Comparison of ENCODE assay signal across 11 cellular contexts in genomic region chrX:154541589-154541895, GRCh38. TPM values are rescaled to one million over a fixed set of nuclear protein-coding genes. Genes with fewer than 3 reads are reported as not detected.
DNase-seq lines count a peak whose midpoint lies in the region; ATAC-seq, FAIRE-seq and TF ChIP-seq lines count a peak whose summit lies in the region.
"Had no signal": no experiment of that assay in that cellular context is flagged by ENCODE, and none has a peak within 500 bp of the region (broad histone marks: within the 10 kb centered on the region; RNA-seq: fewer than 3 reads in every experiment).

No MANE protein-coding gene starts in this region.

- H3K4me3 ChIP-seq in HL-60 (replicated peaks; ENCODE audit: insufficient read depth, low read length) (no peak overlapping the region), keratinocyte (ENCODE audit: control insufficient read depth in 2 of 3, extremely low read depth in 1 of 3, insufficient read depth in 2 of 3, low read depth in 1 of 3, low read length in 3 of 3) (peak overlapping the region in 1 of 3 experiments; percentile 8), stomach (no peak overlapping the region)
- H3K4me3 ChIP-seq: colonic mucosa had no signal

- H3K4me2 ChIP-seq in keratinocyte (ENCODE audit: control insufficient read depth, extremely low read depth, insufficient read depth, low read depth, low read length), result peak overlapping the region; percentile 72

- dilution Hi-C loops in keratinocyte (cut with MboI; ENCODE audit: extremely low pct_ligation_motif_present, low sequenced_read_pairs), result no loop called here

- H3K4me1 Mint-ChIP-seq in activated CD8-positive, alpha-beta T cell treated with anti-CD3 and anti-CD28 coated beads, Interleukin-2, amount 10 ng/mL, durations not matched to agents 7 days and 5 days (ENCODE audit: low read depth), result peaks cover 43% of the 10 kb centered on the region

- H3K9me3 ChIP-seq in keratinocyte (ENCODE audit: control insufficient read depth, low read depth, low read length) (no peaks in the 10 kb centered on the region), stomach (peaks cover 0 to 8% (median 0%) of the 10 kb centered on the region in 4 donors)
- H3K9me3 ChIP-seq: colonic mucosa had no signal

- DNase-seq in HL-60 (ENCODE audit: low read depth in 1 of 2, low spot score in 1 of 2) (no peak), keratinocyte (ENCODE audit: low read depth, low spot score) (no peak), stomach (no peak), T-helper 1 cell (no peak), NCI-H1105 treated with DMSO at 0.1 percent for 48 hours (lab: John Stamatoyannopoulos, UW) (no peak), NCI-H187 (lab: John Stamatoyannopoulos, UW) (no peak)
- DNase-seq in activated CD8-positive, alpha-beta T cell treated with anti-CD3 and anti-CD28 coated beads, Interleukin-2, amount 10 ng/mL, durations not matched to agents 7 days and 5 days, result no peak

- intact Hi-C loops in stomach (cut with DNase I; ENCODE audit: low total_unique reads), result no loop called here

- no peak overlapping the region for H2AFZ ChIP-seq in keratinocyte (ENCODE audit: control insufficient read depth, low read length)

- H3K27me3 Mint-ChIP-seq in activated CD8-positive, alpha-beta T cell treated with anti-CD3 and anti-CD28 coated beads, Interleukin-2, amount 10 ng/mL, durations not matched to agents 7 days and 5 days (ENCODE audit: low read depth), result no peaks in the 10 kb centered on the region

- H3K9ac ChIP-seq in keratinocyte (ENCODE audit: control insufficient read depth, extremely low read depth, insufficient read depth, low read length), result peak overlapping the region; percentile 71

- TF ChIP-seq CTCF in HL-60 (IDR thresholded peaks at IDR 0.05; ENCODE audit: insufficient read depth, low read length) (no peak), keratinocyte (optimal IDR thresholded peaks at IDR 0.05 in 1 of 3, IDR thresholded peaks at IDR 0.05 in 1 of 3, conservative IDR thresholded peaks at IDR 0.05 in 1 of 3; ENCODE audit: extremely low read depth in 1 of 3, insufficient read depth in 2 of 3, low read length in 3 of 3) (no peak), stomach (IDR thresholded peaks at IDR 0.05) (no peak)

- peak overlapping the region; percentile 93 for H3K27ac Mint-ChIP-seq in activated CD8-positive, alpha-beta T cell treated with anti-CD3 and anti-CD28 coated beads, Interleukin-2, amount 10 ng/mL, durations not matched to agents 7 days and 5 days

- H3K27me3 ChIP-seq in HL-60 (ENCODE audit: insufficient read depth, poor library complexity, severe bottlenecking), result no peaks in the 10 kb centered on the region
- H3K27me3 ChIP-seq in keratinocyte (ENCODE audit: control insufficient read depth, extremely low read depth, insufficient read depth, low read length), result no peaks in the 10 kb centered on the region
- H3K27me3 ChIP-seq in stomach, result no peaks in the 10 kb centered on the region
- H3K27me3 ChIP-seq: colonic mucosa had no signal

- no peaks in the 10 kb centered on the region for H4K20me1 ChIP-seq in keratinocyte (ENCODE audit: control insufficient read depth, extremely low read depth, insufficient read depth, low read length)

- FAIRE-seq in keratinocyte (lab: Jason Lieb, UNC), result no peak

- no peaks in the 10 kb centered on the region for H3K9me3 Mint-ChIP-seq in activated CD8-positive, alpha-beta T cell treated with anti-CD3 and anti-CD28 coated beads, Interleukin-2, amount 10 ng/mL, durations not matched to agents 7 days and 5 days (ENCODE audit: insufficient read depth)
- H3K9me3 Mint-ChIP-seq: T-helper 1 cell treated with Interleukin-12 subunit alpha and Interleukin-12 subunit beta and Interleukin-4 antibody, amounts not matched to agents 30 μg/mL and 1 μg/mL, for 36 hours had no signal

- no peak for TF ChIP-seq EP300 in stomach (IDR thresholded peaks at IDR 0.05)

- TF ChIP-seq POLR2A in stomach (IDR thresholded peaks at IDR 0.05), result no peak

- no peak overlapping the region for H3K4me3 Mint-ChIP-seq in activated CD8-positive, alpha-beta T cell treated with anti-CD3 and anti-CD28 coated beads, Interleukin-2, amount 10 ng/mL, durations not matched to agents 7 days and 5 days
- H3K4me3 Mint-ChIP-seq: T-helper 1 cell treated with Interleukin-12 subunit alpha and Interleukin-12 subunit beta and Interleukin-4 antibody, amounts not matched to agents 30 μg/mL and 1 μg/mL, for 36 hours had no signal

- POLR2A ChIA-PET in activated CD8-positive, alpha-beta T cell treated with anti-CD3 and anti-CD28 coated beads, Interleukin-2, amount 10 ng/mL, durations not matched to agents 7 days and 5 days (lab: Charles Lee), result interaction anchor here (1.5 to 2.5 kb wide), 2 partner anchors 130 to 144 kb away, joined by 6 to 9 read pairs; partner anchors contain the start of genes RPL10 and TAFAZZIN

- CTCF ChIA-PET in activated CD8-positive, alpha-beta T cell treated with anti-CD3 and anti-CD28 coated beads, Interleukin-2, amount 10 ng/mL, durations not matched to agents 7 days and 5 days (lab: Charles Lee), result interaction anchor here (0.6 to 1.4 kb wide), 2 partner anchors 143 to 168 kb away, joined by 3 to 4 read pairs; partner anchors contain the start of gene RPL10

- peaks cover 1 to 3% of the 10 kb centered on the region in 2 experiments for H3K36me3 ChIP-seq in keratinocyte (ENCODE audit: control insufficient read depth in 2 of 2, extremely low read depth in 1 of 2, insufficient read depth in 2 of 2, low read length in 2 of 2)
- peaks cover 0 to 3% (median 0%) of the 10 kb centered on the region in 4 donors for H3K36me3 ChIP-seq in stomach
- H3K36me3 ChIP-seq: colonic mucosa had no signal

- WGBS in stomach, 5 donors, result 44 to 56% (median 50%) methylated on average over 3 to 5 of the region's 5 CpGs

- no peaks in the 10 kb centered on the region for H3K9me1 ChIP-seq in keratinocyte (ENCODE audit: control insufficient read depth, extremely low read depth, insufficient read depth, low read length)

- peaks cover 34% of the 10 kb centered on the region for H3K36me3 Mint-ChIP-seq in activated CD8-positive, alpha-beta T cell treated with anti-CD3 and anti-CD28 coated beads, Interleukin-2, amount 10 ng/mL, durations not matched to agents 7 days and 5 days (ENCODE audit: low read depth)

- peaks cover 30% of the 10 kb centered on the region for H3K4me1 ChIP-seq in keratinocyte (ENCODE audit: control insufficient read depth, extremely low read depth, insufficient read depth, low read length)
- H3K4me1 ChIP-seq in stomach, result peaks cover 14 to 68% (median 28%) of the 10 kb centered on the region in 4 donors
- H3K4me1 ChIP-seq: colonic mucosa had no signal

- peaks cover 9% of the 10 kb centered on the region for H3K79me2 ChIP-seq in keratinocyte (ENCODE audit: control insufficient read depth, insufficient read depth, low read length)

- H3K27ac ChIP-seq in HL-60 (replicated peaks) (peak overlapping the region; percentile 82), keratinocyte (ENCODE audit: control insufficient read depth, insufficient read depth, low read length) (peak overlapping the region; percentile 86), stomach (peak overlapping the region; percentile 17 to 86 (median 84))

- ATAC-seq in activated CD8-positive, alpha-beta T cell treated with anti-CD3 and anti-CD28 coated beads, Interleukin-2, amount 10 ng/mL, durations not matched to agents 7 days and 5 days, result no peak

RNA-seq across cellular contexts. Expression of gene G6PD, which starts 5.1 kb away (rescaled TPM):
- 100 to 1,000 TPM; 133 to 135 TPM for total RNA-seq in activated CD8-positive, alpha-beta T cell treated with anti-CD3 and anti-CD28 coated beads, Interleukin-2, amount 10 ng/mL, durations not matched to agents 7 days and 5 days
- polyA plus RNA-seq in keratinocyte (26.8 to 71.9 TPM (median 41.6 TPM) in 3 replicates), stomach (10 to 100 TPM; 15.6 to 22.7 (median 19.1) TPM)
- 34.0 TPM for polyA plus RNA-seq in keratinocyte (2011; ENCODE audit: low read depth)
- 40.8 and 53.1 TPM in 2 replicates for polyA plus RNA-seq in keratinocyte (2011; cell fraction: cytosol; rRNA removed)
- polyA plus RNA-seq in keratinocyte (2011; cell fraction: nucleus; rRNA removed), result 57.2 and 57.5 TPM in 2 replicates
- polyA plus RNA-seq in keratinocyte (2012; ENCODE audit: low replicate concordance), result 31.6 and 107 TPM in 2 replicates
- polyA minus RNA-seq in keratinocyte, result 53.0 to 212 TPM (median 67.7 TPM) in 3 replicates
- polyA minus RNA-seq in keratinocyte (2011; cell fraction: cytosol; rRNA and poly(A)+ RNA removed), result 57.9 TPM
- 28.1 and 29.8 TPM in 2 replicates for polyA minus RNA-seq in keratinocyte (2011; cell fraction: nucleus; rRNA and poly(A)+ RNA removed)
- 10 to 100 TPM; 10.3 to 41.7 (median 30.3) TPM for total RNA-seq in stomach

RNA-seq across cellular contexts. Expression of gene IKBKG, which starts 5.9 kb away (rescaled TPM):
- total RNA-seq in activated CD8-positive, alpha-beta T cell treated with anti-CD3 and anti-CD28 coated beads, Interleukin-2, amount 10 ng/mL, durations not matched to agents 7 days and 5 days, result 10 to 100 TPM; 51.1 to 56.0 TPM
- polyA plus RNA-seq in keratinocyte, result 15.1 to 19.9 TPM (median 16.5 TPM) in 3 replicates
- polyA plus RNA-seq in keratinocyte (2011; ENCODE audit: low read depth), result 8.9 TPM
- 9.4 and 17.4 TPM in 2 replicates for polyA plus RNA-seq in keratinocyte (2011; cell fraction: cytosol; rRNA removed)
- 32.4 and 38.6 TPM in 2 replicates for polyA plus RNA-seq in keratinocyte (2011; cell fraction: nucleus; rRNA removed)
- polyA plus RNA-seq in keratinocyte (2012; ENCODE audit: low replicate concordance), result 14.6 and 21.4 TPM in 2 replicates
- 6.8 to 11.7 TPM (median 7.6 TPM) in 3 replicates for polyA minus RNA-seq in keratinocyte
- 13.8 TPM for polyA minus RNA-seq in keratinocyte (2011; cell fraction: cytosol; rRNA and poly(A)+ RNA removed)
- polyA minus RNA-seq in keratinocyte (2011; cell fraction: nucleus; rRNA and poly(A)+ RNA removed), result 10.9 and 12.6 TPM in 2 replicates
- total RNA-seq in stomach, result 10 to 100 TPM in 3 of 5 donors, 1 to 10 TPM in 2; 7.6 to 22.6 (median 14.8) TPM
- 10 to 100 TPM; 16.8 to 24.3 (median 18.5) TPM for polyA plus RNA-seq in stomach

RNA-seq across cellular contexts. Expression of gene FAM3A, which starts 25.5 kb away (rescaled TPM):
- 10 to 100 TPM; 28.5 to 31.6 TPM for total RNA-seq in activated CD8-positive, alpha-beta T cell treated with anti-CD3 and anti-CD28 coated beads, Interleukin-2, amount 10 ng/mL, durations not matched to agents 7 days and 5 days
- polyA plus RNA-seq in keratinocyte (15.8 to 25.3 TPM (median 21.4 TPM) in 3 replicates), stomach (10 to 100 TPM; 36.3 to 61.7 (median 49.0) TPM)
- 19.8 TPM for polyA plus RNA-seq in keratinocyte (2011; ENCODE audit: low read depth)
- polyA plus RNA-seq in keratinocyte (2011; cell fraction: cytosol; rRNA removed), result 11.1 and 28.1 TPM in 2 replicates
- 29.6 and 37.3 TPM in 2 replicates for polyA plus RNA-seq in keratinocyte (2011; cell fraction: nucleus; rRNA removed)
- 24.7 and 30.7 TPM in 2 replicates for polyA plus RNA-seq in keratinocyte (2012; ENCODE audit: low replicate concordance)
- polyA minus RNA-seq in keratinocyte, result 10.1 to 21.9 TPM (median 15.6 TPM) in 3 replicates
- 34.1 TPM for polyA minus RNA-seq in keratinocyte (2011; cell fraction: cytosol; rRNA and poly(A)+ RNA removed)
- polyA minus RNA-seq in keratinocyte (2011; cell fraction: nucleus; rRNA and poly(A)+ RNA removed), result 8.4 and 12.6 TPM in 2 replicates
- total RNA-seq in stomach, result 10 to 100 TPM; 21.9 to 34.4 (median 24.1) TPM

RNA-seq across cellular contexts. Expression of gene CTAG1A, which starts 43.4 kb away (rescaled TPM):
- not detected for total RNA-seq in activated CD8-positive, alpha-beta T cell treated with anti-CD3 and anti-CD28 coated beads, Interleukin-2, amount 10 ng/mL, durations not matched to agents 7 days and 5 days
- not detected in 3 replicates for polyA plus RNA-seq in keratinocyte
- not detected for polyA plus RNA-seq in keratinocyte (2011; ENCODE audit: low read depth)
- not detected in 2 replicates for polyA plus RNA-seq in keratinocyte (2011; cell fraction: cytosol; rRNA removed)
- not detected in 2 replicates for polyA plus RNA-seq in keratinocyte (2011; cell fraction: nucleus; rRNA removed)
- not detected in 2 replicates for polyA plus RNA-seq in keratinocyte (2012; ENCODE audit: low replicate concordance)
- not detected in 3 replicates for polyA minus RNA-seq in keratinocyte
- not detected for polyA minus RNA-seq in keratinocyte (2011; cell fraction: cytosol; rRNA and poly(A)+ RNA removed)
- not detected in 2 replicates for polyA minus RNA-seq in keratinocyte (2011; cell fraction: nucleus; rRNA and poly(A)+ RNA removed)
- not detected for total RNA-seq in stomach
- polyA plus RNA-seq in stomach, result not detected
- total RNA-seq: colonic mucosa, LHCN-M2 had no signal
- polyA plus RNA-seq: neural cell had no signal

RNA-seq across cellular contexts. Expression of gene SLC10A3, which starts 51.1 kb away (rescaled TPM):
- total RNA-seq in activated CD8-positive, alpha-beta T cell treated with anti-CD3 and anti-CD28 coated beads, Interleukin-2, amount 10 ng/mL, durations not matched to agents 7 days and 5 days, result 10 to 100 TPM; 29.1 to 30.8 TPM
- polyA plus RNA-seq in keratinocyte, result 8.1 to 15.9 TPM (median 15.0 TPM) in 3 replicates
- 4.8 TPM for polyA plus RNA-seq in keratinocyte (2011; ENCODE audit: low read depth)
- polyA plus RNA-seq in keratinocyte (2011; cell fraction: cytosol; rRNA removed), result 8.3 and 17.7 TPM in 2 replicates
- polyA plus RNA-seq in keratinocyte (2011; cell fraction: nucleus; rRNA removed), result 9.8 and 14.2 TPM in 2 replicates
- 21.3 and 30.3 TPM in 2 replicates for polyA plus RNA-seq in keratinocyte (2012; ENCODE audit: low replicate concordance)
- 11.3 to 18.4 TPM (median 17.8 TPM) in 3 replicates for polyA minus RNA-seq in keratinocyte
- 27.4 TPM for polyA minus RNA-seq in keratinocyte (2011; cell fraction: cytosol; rRNA and poly(A)+ RNA removed)
- polyA minus RNA-seq in keratinocyte (2011; cell fraction: nucleus; rRNA and poly(A)+ RNA removed), result 11.1 and 13.3 TPM in 2 replicates
- 100 to 1,000 TPM in 1 of 5 donors, 10 to 100 TPM in 2, 1 to 10 TPM in 2; 4.9 to 175 (median 13.2) TPM for total RNA-seq in stomach
- 10 to 100 TPM in 2 of 3 donors, 1 to 10 TPM in 1; 9.5 to 16.7 (median 12.5) TPM for polyA plus RNA-seq in stomach
